ENCODE assay signal across 8 cellular contexts in the genomic region with DNA sequence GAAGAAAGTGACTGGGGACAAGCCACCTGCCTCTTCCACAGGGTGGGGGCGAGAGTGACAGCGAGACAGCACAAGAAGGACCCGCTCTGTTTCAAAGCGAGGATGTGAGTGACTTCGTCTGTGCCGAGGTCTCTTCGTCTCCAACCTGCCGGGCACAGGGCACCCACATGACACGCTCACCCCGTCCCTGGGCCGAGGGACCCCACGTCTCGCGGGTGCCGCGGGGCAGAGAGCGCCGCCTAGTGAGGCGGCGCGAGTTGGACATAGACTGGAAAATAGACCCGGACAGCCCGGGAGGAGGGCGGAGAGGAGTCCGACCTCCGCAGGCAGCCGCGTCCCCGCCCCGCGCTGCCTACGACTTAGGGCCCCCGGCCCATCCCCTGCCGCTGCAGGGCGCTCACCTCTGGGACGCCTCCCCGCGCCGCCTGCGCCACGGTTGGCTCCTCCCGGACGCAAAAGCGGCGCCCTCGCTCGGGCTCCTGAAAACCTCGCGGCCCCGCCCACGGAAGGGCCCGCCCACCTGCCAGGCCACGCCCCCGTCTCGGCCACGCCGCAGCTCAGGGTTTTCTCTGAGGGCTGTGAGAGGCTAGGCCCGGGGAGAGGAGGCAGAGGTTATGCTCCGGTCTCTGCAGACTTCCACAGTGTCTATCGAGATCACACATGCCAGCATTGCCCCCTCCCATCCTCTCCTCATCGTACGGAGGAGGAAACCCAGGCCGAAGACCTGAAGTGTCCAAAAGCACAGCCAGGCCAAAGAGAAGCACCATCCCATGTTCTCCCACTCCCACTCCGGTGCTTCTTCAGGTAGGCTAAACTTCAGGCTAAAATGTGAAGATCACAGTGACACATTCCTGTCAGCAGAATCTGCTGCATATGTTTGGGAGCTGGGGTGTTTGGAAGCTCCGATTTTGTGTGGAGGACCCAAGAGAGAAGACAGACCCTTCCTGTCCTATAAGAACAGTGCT. TPM values are rescaled to one million over a fixed set of nuclear protein-coding genes. Genes with fewer than 3 reads are reported as not detected.
DNase-seq lines count a peak whose midpoint lies in the region; ATAC-seq and TF ChIP-seq lines count a peak whose summit lies in the region.

Gene TLR5, minus strand, starts transcription at position 454 of the 965 bp plus-strand sequence. CDS start 30,217 bp downstream, outside the sequence.

- H3K4me1 Mint-ChIP-seq in IgD-negative memory B cell, result peaks cover 8 to 12% (median 9%) of the 10 kb centered on the region in 3 donors
- H3K4me1 Mint-ChIP-seq in activated T-cell treated with anti-CD3 and anti-CD28 coated beads, Interleukin-2, amount 50 U/mL, for 72 hours (ENCODE audit: low read depth), result peaks cover 14% of the 10 kb centered on the region
- peaks cover 7 to 10% of the 10 kb centered on the region in 2 donors for H3K4me1 Mint-ChIP-seq in natural killer cell treated with Interleukin-12 subunit alpha and Interleukin-12 subunit beta and Interleukin-15 and Interleukin-18, amount 100 ng/mL, for 72 hours (ENCODE audit: low read depth in 2 of 2)

- H3K9me3 ChIP-seq in Peyer's patch, result no peaks in the 10 kb centered on the region

- no peaks in the 10 kb centered on the region for H3K27me3 ChIP-seq in Peyer's patch

- peak within 1 kb of the TSS; percentile 37 to 72 (median 59) for H3K27ac ChIP-seq in Peyer's patch

- H3K4me1 ChIP-seq in Peyer's patch, result peaks cover 3 to 20% (median 9%) of the 10 kb centered on the region in 4 donors

- TF ChIP-seq CTCF in Peyer's patch (IDR thresholded peaks at IDR 0.05), result peak; percentile 27 to 62 (median 60)
- TF ChIP-seq CTCF in fibroblast of mammary gland (conservative IDR thresholded peaks at IDR 0.05; ENCODE audit: control insufficient read depth, insufficient read depth, low read depth, low read length), result peak; percentile 50

- peak within 1 kb of the TSS in 1 of 3 donors; percentile 91 for H3K27ac Mint-ChIP-seq in IgD-negative memory B cell
- no peak within 1 kb of the TSS for H3K27ac Mint-ChIP-seq in activated T-cell treated with anti-CD3 and anti-CD28 coated beads, Interleukin-2, amount 50 U/mL, for 72 hours
- peak within 1 kb of the TSS in 1 of 2 donors; percentile 57 for H3K27ac Mint-ChIP-seq in natural killer cell treated with Interleukin-12 subunit alpha and Interleukin-12 subunit beta and Interleukin-15 and Interleukin-18, amount 100 ng/mL, for 72 hours

- no peaks in the 10 kb centered on the region for H3K36me3 Mint-ChIP-seq in IgD-negative memory B cell
- no peaks in the 10 kb centered on the region for H3K36me3 Mint-ChIP-seq in activated T-cell treated with anti-CD3 and anti-CD28 coated beads, Interleukin-2, amount 50 U/mL, for 72 hours (ENCODE audit: insufficient read depth in 2 of 2)
- peaks cover 6% of the 10 kb centered on the region for H3K36me3 Mint-ChIP-seq in natural killer cell treated with Interleukin-12 subunit alpha and Interleukin-12 subunit beta and Interleukin-15 and Interleukin-18, amount 100 ng/mL, for 72 hours

- TF ChIP-seq POLR2A in Peyer's patch (IDR thresholded peaks at IDR 0.05), result peak; percentile 22 to 33

- no peaks in the 10 kb centered on the region for H3K36me3 ChIP-seq in Peyer's patch

- DNase-seq in DMS 273 treated with DMSO at 0.1 percent for 48 hours (lab: John Stamatoyannopoulos, UW), result peak; percentile 50
- peak; percentile 84 to 96 (median 95) for DNase-seq in Peyer's patch
- DNase-seq in activated T-cell treated with anti-CD3 and anti-CD28 coated beads, Interleukin-2, amount 50 U/mL, for 72 hours, result peak; percentile 90 to 92
- DNase-seq in fibroblast of mammary gland (ENCODE audit: low read depth), result peak; percentile 18
- peak; percentile 88 for DNase-seq in natural killer cell treated with Interleukin-12 subunit alpha and Interleukin-12 subunit beta and Interleukin-15 and Interleukin-18, amount 100 ng/mL, for 72 hours (ENCODE audit: low spot score)
- peak; percentile 81 for DNase-seq in stimulated activated naive CD4-positive, alpha-beta T cell treated with Interleukin-2 at 50 U/mL for 16 hours (lab: John Stamatoyannopoulos, UW)

- H3K4me3 Mint-ChIP-seq in IgD-negative memory B cell, result peak within 1 kb of the TSS; percentile 73 to 92 (median 82)
- H3K4me3 Mint-ChIP-seq in activated T-cell treated with anti-CD3 and anti-CD28 coated beads, Interleukin-2, amount 50 U/mL, for 72 hours, result peak within 1 kb of the TSS; percentile 78 to 80
- peak within 1 kb of the TSS; percentile 61 for H3K4me3 Mint-ChIP-seq in natural killer cell treated with Interleukin-12 subunit alpha and Interleukin-12 subunit beta and Interleukin-15 and Interleukin-18, amount 100 ng/mL, for 72 hours

- H3K27me3 Mint-ChIP-seq in IgD-negative memory B cell, result peaks cover 4% of the 10 kb centered on the region
- no peaks in the 10 kb centered on the region for H3K27me3 Mint-ChIP-seq in activated T-cell treated with anti-CD3 and anti-CD28 coated beads, Interleukin-2, amount 50 U/mL, for 72 hours (ENCODE audit: low read depth)
- peaks cover 15 to 19% of the 10 kb centered on the region in 2 donors for H3K27me3 Mint-ChIP-seq in natural killer cell treated with Interleukin-12 subunit alpha and Interleukin-12 subunit beta and Interleukin-15 and Interleukin-18, amount 100 ng/mL, for 72 hours

- peaks cover 0 to 5% (median 4%) of the 10 kb centered on the region in 3 donors for H3K9me3 Mint-ChIP-seq in IgD-negative memory B cell
- H3K9me3 Mint-ChIP-seq in activated T-cell treated with anti-CD3 and anti-CD28 coated beads, Interleukin-2, amount 50 U/mL, for 72 hours, result peaks cover 5 to 7% of the 10 kb centered on the region in 2 donors
- H3K9me3 Mint-ChIP-seq in natural killer cell treated with Interleukin-12 subunit alpha and Interleukin-12 subunit beta and Interleukin-15 and Interleukin-18, amount 100 ng/mL, for 72 hours, result no peaks in the 10 kb centered on the region

- H3K4me3 ChIP-seq in Peyer's patch (peak within 1 kb of the TSS; percentile 56 to 70 (median 63)), fibroblast of mammary gland (ENCODE audit: control insufficient read depth, low read depth, low read length) (peak within 1 kb of the TSS; percentile 42)

- peak; percentile 90 for ATAC-seq in GM21528 (IDR thresholded peaks at IDR 0.05; ENCODE audit: low FRiP score, unreplicated experiment)
- ATAC-seq in activated T-cell treated with anti-CD3 and anti-CD28 coated beads, Interleukin-2, amount 50 U/mL, for 72 hours (replicated peaks in 1 of 2), result peak; percentile 90 to 91
- peak; percentile 94 for ATAC-seq in natural killer cell treated with Interleukin-12 subunit alpha and Interleukin-12 subunit beta and Interleukin-15 and Interleukin-18, amount 100 ng/mL, for 72 hours

RNA-seq across cellular contexts. Expression of gene TLR5, which starts in this region (rescaled TPM):
- 1.1 TPM for polyA plus RNA-seq in IgD-negative memory B cell
- total RNA-seq in Peyer's patch, result 1 to 10 TPM in 3 of 4 donors, under 1 TPM in 1; 0.85 to 6.6 (median 2.3) TPM
- 1 to 10 TPM in 1 of 2 donors, under 1 TPM in 1; 0.60 to 1.4 TPM for total RNA-seq in activated T-cell treated with anti-CD3 and anti-CD28 coated beads, Interleukin-2, amount 50 U/mL, for 72 hours
- under 1 TPM; 0.11 to 0.38 TPM for total RNA-seq in natural killer cell treated with Interleukin-12 subunit alpha and Interleukin-12 subunit beta and Interleukin-15 and Interleukin-18, amount 100 ng/mL, for 72 hours

Comparison
In these comparisons a context has a peak if more than half of its experiments do, and no peak if none do; other contexts are left out.
1. Peak in every context shown above with its lines: DNase-seq, ATAC-seq, H3K4me3 ChIP-seq and H3K27ac ChIP-seq.
2. Peak in DNase-seq and ATAC-seq in natural killer cell treated with Interleukin-12 subunit alpha and Interleukin-12 subunit beta and Interleukin-15 and Interleukin-18, amount 100 ng/mL, for 72 hours; RNA of the gene not detected or under 1 TPM.
3. DNase-seq: peak in every context shown above with its lines; median percentile 95 in Peyer's patch; 91 in activated T-cell treated with anti-CD3 and anti-CD28 coated beads, Interleukin-2, amount 50 U/mL, for 72 hours; 88 in natural killer cell treated with Interleukin-12 subunit alpha and Interleukin-12 subunit beta and Interleukin-15 and Interleukin-18, amount 100 ng/mL, for 72 hours; 81 in stimulated activated naive CD4-positive, alpha-beta T cell treated with Interleukin-2 at 50 U/mL for 16 hours; 50 in DMS 273 treated with DMSO at 0.1 percent for 48 hours; 18 in fibroblast of mammary gland.